ENCODE assay signal across 18 cellular contexts in genomic region chr1:153768316-153769126, GRCh38. TPM values are rescaled to one million over a fixed set of nuclear protein-coding genes. Genes with fewer than 3 reads are reported as not detected.
DNase-seq lines count a peak whose midpoint lies in the region; ATAC-seq, FAIRE-seq and TF ChIP-seq lines count a peak whose summit lies in the region.
"Had no signal": no experiment of that assay in that cellular context is flagged by ENCODE, and none has a peak within 500 bp of the region (broad histone marks: within the 10 kb centered on the region; RNA-seq: fewer than 3 reads in every experiment).

No MANE protein-coding gene starts in this region.

- intact Hi-C loops in HepG2 (cut with micrococcal nuclease; ENCODE audit: unreplicated experiment) = loop anchor here (1.0 to 2.0 kb wide), 2 partner anchors 92 to 196 kb away; no protein-coding TSS in a partner anchor

- no peaks in the 10 kb centered on the region for H3K9me3 ChIP-seq in HepG2 (ENCODE audit: low read length)
- no peaks in the 10 kb centered on the region for H3K9me3 ChIP-seq in CD8-positive, alpha-beta memory T cell (ENCODE audit: low read length)

- H3K9ac ChIP-seq in HepG2 (ENCODE audit: insufficient read depth, low read depth, low read length) = peak overlapping the region; percentile 46
- H3K9ac ChIP-seq: GM23248 had no signal

- no peak for TF ChIP-seq CTCF in C4-2B (conservative IDR thresholded peaks at IDR 0.05)
- TF ChIP-seq CTCF in LNCaP clone FGC (IDR thresholded peaks at IDR 0.05; ENCODE audit: control insufficient read depth, extremely low read depth, insufficient read depth) = no peak
- no peak for TF ChIP-seq CTCF in HepG2 (CRISPR knock-in tag; IDR thresholded peaks at IDR 0.05)
- no peak for TF ChIP-seq CTCF in progenitor cell of endocrine pancreas (IDR thresholded peaks at IDR 0.05; ENCODE audit: unreplicated experiment)

- H3K27ac Mint-ChIP-seq in progenitor cell of endocrine pancreas = peak overlapping the region; percentile 95
- peak overlapping the region in 2 of 8 donors; percentile 63 to 83 for H3K27ac Mint-ChIP-seq in CD8-positive, alpha-beta memory T cell
- H3K27ac Mint-ChIP-seq: activated naive CD4-positive, alpha-beta T cell treated with anti-CD3 and anti-CD28 coated beads, Interleukin-2, amount 50 U/mL, for 24 hours; T-helper 1 cell treated with Interleukin-12 subunit alpha and Interleukin-12 subunit beta and Interleukin-4 antibody, amounts not matched to agents 30 μg/mL and 1 μg/mL, for 36 hours had no signal

- H3K4me2 ChIP-seq in HepG2 (ENCODE audit: low read depth, low read length) = peak overlapping the region; percentile 64

- H3K4me3 ChIP-seq in LNCaP clone FGC (ENCODE audit: low read depth, low read length) (no peak overlapping the region), HepG2 (replicated peaks in 1 of 3; ENCODE audit: insufficient read depth in 1 of 3, low read depth in 2 of 3, low read length in 3 of 3) (peak overlapping the region in 2 of 3 experiments; percentile 13 to 27; a peak in 3 of 6 replicates)
- H3K4me3 ChIP-seq in CD8-positive, alpha-beta memory T cell (ENCODE audit: low read length) = no peak overlapping the region
- H3K4me3 ChIP-seq: GM23248 had no signal

- no peaks in the 10 kb centered on the region for H4K20me1 ChIP-seq in HepG2 (ENCODE audit: insufficient read depth, low read length)

- peak overlapping the region; percentile 29 for H3K4me3 Mint-ChIP-seq in progenitor cell of endocrine pancreas (ENCODE audit: low read depth)
- no peak overlapping the region for H3K4me3 Mint-ChIP-seq in CD8-positive, alpha-beta memory T cell
- H3K4me3 Mint-ChIP-seq: activated naive CD4-positive, alpha-beta T cell treated with anti-CD3 and anti-CD28 coated beads, Interleukin-2, amount 50 U/mL, for 24 hours; natural killer cell treated with Interleukin-12 subunit alpha and Interleukin-12 subunit beta and Interleukin-15 and Interleukin-18, amount 100 ng/mL, for 72 hours; T-helper 1 cell treated with Interleukin-12 subunit alpha and Interleukin-12 subunit beta and Interleukin-4 antibody, amounts not matched to agents 30 μg/mL and 1 μg/mL, for 36 hours had no signal

- H3K27ac ChIP-seq in C4-2B (peak overlapping the region; percentile 63), HepG2 (ENCODE audit: extremely low read length, insufficient read depth, low read length) (peak overlapping the region; percentile 82)
- H3K27ac ChIP-seq in CD8-positive, alpha-beta memory T cell (ENCODE audit: low read depth, low read length) = no peak overlapping the region
- H3K27ac ChIP-seq: GM23248, WERI-Rb-1 had no signal

- H3K36me3 Mint-ChIP-seq in progenitor cell of endocrine pancreas (ENCODE audit: insufficient read depth) = peaks cover 27% of the 10 kb centered on the region
- peaks cover 0 to 80% (median 10%) of the 10 kb centered on the region in 3 donors for H3K36me3 Mint-ChIP-seq in CD8-positive, alpha-beta memory T cell

- in situ Hi-C loops in HepG2 (cut with HindIII; ENCODE audit: extremely low pct_ligation_motif_present, low pct_unique_long_range_greater_than_20kb) = no loop called here

- DNase-seq in LNCaP clone FGC (ENCODE audit: low read depth) (peak; percentile 68), HepG2 (ENCODE audit: low spot score) (peak; percentile 87), progenitor cell of endocrine pancreas (ENCODE audit: low spot score, unreplicated experiment) (no peak), DMS 273 (lab: John Stamatoyannopoulos, UW; ENCODE audit: unreplicated experiment) (no peak)
- DNase-seq in CD8-positive, alpha-beta memory T cell = no peak
- DNase-seq: activated CD4-positive, alpha-beta T cell treated with anti-CD3 and anti-CD28 coated beads, Interleukin-2, amount 50 U/mL, for 48 hours; GM23248; mesendoderm; NCI-H1105; NCI-H526 treated with DMSO at 0.1 percent for 48 hours; SHP77 treated with DMSO at 0.1 percent for 48 hours; WERI-Rb-1 had no signal

- TSS peak; percentile 72 for BruUV-seq in HepG2 (replicated peaks; lab: Mats Ljungman, UMichigan)

- H3K27me3 Mint-ChIP-seq in progenitor cell of endocrine pancreas = no peaks in the 10 kb centered on the region
- no peaks in the 10 kb centered on the region for H3K27me3 Mint-ChIP-seq in CD8-positive, alpha-beta memory T cell
- H3K27me3 Mint-ChIP-seq: activated naive CD4-positive, alpha-beta T cell treated with anti-CD3 and anti-CD28 coated beads, Interleukin-2, amount 50 U/mL, for 24 hours; natural killer cell treated with Interleukin-12 subunit alpha and Interleukin-12 subunit beta and Interleukin-15 and Interleukin-18, amount 100 ng/mL, for 72 hours had no signal

- no peak overlapping the region for H2AFZ ChIP-seq in HepG2 (ENCODE audit: low read length)
- H2AFZ ChIP-seq: GM23248 had no signal

- peaks cover 8 to 40% of the 10 kb centered on the region in 2 experiments for H3K36me3 ChIP-seq in HepG2 (replicated peaks in 1 of 2; ENCODE audit: control insufficient read depth in 1 of 2, insufficient read depth in 2 of 2, low read length in 2 of 2)
- peaks cover 26% of the 10 kb centered on the region for H3K36me3 ChIP-seq in CD8-positive, alpha-beta memory T cell (ENCODE audit: insufficient read depth, low read length)

- POLR2A ChIA-PET in HepG2 (lab: Yijun Ruan, JAX) = interaction anchor here (0.9 to 3.8 kb wide), 21 partner anchors 9 to 262 kb away, joined by 3 to 27 read pairs (median 4); partner anchors contain the start of genes CHTOP, CREB3L4, INTS3 and JTB
- POLR2A ChIA-PET in CD8-positive, alpha-beta memory T cell (lab: Charles Lee) = no interaction called here

- peaks cover 54% of the 10 kb centered on the region for H3K4me1 ChIP-seq in HepG2 (ENCODE audit: insufficient read depth, low read length)
- no peaks in the 10 kb centered on the region for H3K4me1 ChIP-seq in CD8-positive, alpha-beta memory T cell (ENCODE audit: insufficient read depth, low read length)

- TF ChIP-seq POLR2A in HepG2 (IDR thresholded peaks at IDR 0.05; ENCODE audit: insufficient read depth in 1 of 2, low read depth in 2 of 2, low read length in 2 of 2) = peak in 1 of 2 experiments; percentile 35; a peak in 1 of 4 replicates

- TF ChIP-seq RAD21 in HepG2 (CRISPR knock-in tag; IDR thresholded peaks at IDR 0.05) = no peak

- TF ChIP-seq EP300 in HepG2 (IDR thresholded peaks at IDR 0.05; ENCODE audit: low read depth in 2 of 2, low read length in 2 of 2) = peak in 1 of 2 experiments; percentile 71; a peak in 2 of 4 replicates
- 0 out of 2 replicates have a peak, but pooled peaks have one; percentile 13 for TF ChIP-seq EP300 in HepG2 (CRISPR knock-in tag; IDR thresholded peaks at IDR 0.05; ENCODE audit: borderline replicate concordance)

- peaks cover 26% of the 10 kb centered on the region for H3K4me1 Mint-ChIP-seq in progenitor cell of endocrine pancreas (ENCODE audit: low read depth)
- H3K4me1 Mint-ChIP-seq in CD8-positive, alpha-beta memory T cell = peaks cover 2 to 3% (median 3%) of the 10 kb centered on the region in 3 donors
- H3K4me1 Mint-ChIP-seq: activated naive CD4-positive, alpha-beta T cell treated with anti-CD3 and anti-CD28 coated beads, Interleukin-2, amount 50 U/mL, for 24 hours had no signal

- WGBS in HepG2 (ENCODE audit: low lambda C conversion rate) = 0% methylated on average over 2 of the region's 4 CpGs

- ATAC-seq in HepG2 = peak; percentile 89
- ATAC-seq in GM19467 (IDR thresholded peaks at IDR 0.05; ENCODE audit: unreplicated experiment) = no peak
- no peak for ATAC-seq in HG03097 (IDR thresholded peaks at IDR 0.05; ENCODE audit: low FRiP score, unreplicated experiment)
- ATAC-seq: natural killer cell treated with Interleukin-12 subunit alpha and Interleukin-12 subunit beta and Interleukin-15 and Interleukin-18, amount 100 ng/mL, for 72 hours had no signal

- FAIRE-seq in HepG2 (lab: Jason Lieb, UNC) = peak; percentile 99

- CTCF ChIA-PET in HepG2 (lab: Yijun Ruan, JAX; ENCODE audit: low intra/inter-chr PET ratio, low total read pairs) = no interaction called here
- CTCF ChIA-PET in CD8-positive, alpha-beta memory T cell (lab: Charles Lee) = no interaction called here

- H3K27me3 ChIP-seq in HepG2 (ENCODE audit: control insufficient read depth in 1 of 2, insufficient read depth in 2 of 2, low read length in 2 of 2) = no peaks in the 10 kb centered on the region
- H3K27me3 ChIP-seq in CD8-positive, alpha-beta memory T cell (ENCODE audit: insufficient read depth, low read length, poor library complexity, severe bottlenecking) = no peaks in the 10 kb centered on the region

- no peaks in the 10 kb centered on the region for H3K79me2 ChIP-seq in HepG2 (ENCODE audit: insufficient read depth, low read length)

- H3K9me3 Mint-ChIP-seq in progenitor cell of endocrine pancreas (ENCODE audit: low read depth) = no peaks in the 10 kb centered on the region
- H3K9me3 Mint-ChIP-seq in CD8-positive, alpha-beta memory T cell = no peaks in the 10 kb centered on the region
- H3K9me3 Mint-ChIP-seq: activated naive CD4-positive, alpha-beta T cell treated with anti-CD3 and anti-CD28 coated beads, Interleukin-2, amount 50 U/mL, for 24 hours; natural killer cell treated with Interleukin-12 subunit alpha and Interleukin-12 subunit beta and Interleukin-15 and Interleukin-18, amount 100 ng/mL, for 72 hours; T-helper 1 cell treated with Interleukin-12 subunit alpha and Interleukin-12 subunit beta and Interleukin-4 antibody, amounts not matched to agents 30 μg/mL and 1 μg/mL, for 36 hours had no signal

RNA-seq across cellular contexts. Expression of gene SLC27A3, which starts 6.7 kb away (rescaled TPM):
- total RNA-seq in HepG2 (2016; rRNA removed; fragmentation: Illumina TruSeq; extraction: Trizol) (1.3 and 4.3 TPM in 2 replicates), progenitor cell of endocrine pancreas (29.5 and 36.6 TPM in 2 replicates)
- total RNA-seq in HepG2 (2016; cell fraction: cytosol; rRNA removed; fragmentation: Illumina TruSeq; extraction: Trizol; ENCODE audit: low read depth) = 0.88 and 1.3 TPM in 2 replicates
- total RNA-seq in HepG2 (2016; cell fraction: insoluble cytoplasmic fraction; rRNA removed; fragmentation: Illumina TruSeq; extraction: Trizol) = 1.2 and 3.2 TPM in 2 replicates
- 0.86 and 1.1 TPM in 2 replicates for total RNA-seq in HepG2 (2016; cell fraction: membrane; rRNA removed; fragmentation: Illumina TruSeq; extraction: Trizol)
- 3.7 and 6.2 TPM in 2 replicates for total RNA-seq in HepG2 (2016; cell fraction: nucleus; rRNA removed; fragmentation: Illumina TruSeq; extraction: Trizol)
- 5.2 and 10.3 TPM in 2 replicates for polyA plus RNA-seq in HepG2 (2011; rRNA removed)
- 4.1 and 5.0 TPM in 2 replicates for polyA plus RNA-seq in HepG2 (2011; cell fraction: cytosol; rRNA removed)
- polyA plus RNA-seq in HepG2 (2011; cell fraction: nucleus; rRNA removed) = 17.3 and 21.3 TPM in 2 replicates
- 4.4 and 4.5 TPM in 2 replicates for polyA plus RNA-seq in HepG2 (2012)
- 1.1 and 1.5 TPM in 2 replicates for polyA plus RNA-seq in HepG2 (2016; cell fraction: cytosol; fragmentation: Illumina TruSeq; extraction: Trizol; ENCODE audit: low read depth)
- 1.5 and 2.9 TPM in 2 replicates for polyA plus RNA-seq in HepG2 (2016; cell fraction: insoluble cytoplasmic fraction; fragmentation: Illumina TruSeq; extraction: Trizol; ENCODE audit: low read depth)
- polyA plus RNA-seq in HepG2 (2016; cell fraction: membrane; fragmentation: Illumina TruSeq; extraction: Trizol; ENCODE audit: low read depth) = 1.1 and 1.2 TPM in 2 replicates
- polyA plus RNA-seq in HepG2 (2016; cell fraction: nucleus; fragmentation: Illumina TruSeq; extraction: Trizol; ENCODE audit: insufficient read depth, low read depth) = 17.9 and 19.1 TPM in 2 replicates
- polyA minus RNA-seq in HepG2 (2011; rRNA and poly(A)+ RNA removed; ENCODE audit: low replicate concordance) = 8.8 and 82.9 TPM in 2 replicates
- 3.7 and 4.7 TPM in 2 replicates for polyA minus RNA-seq in HepG2 (2011; cell fraction: cytosol; rRNA and poly(A)+ RNA removed)
- polyA minus RNA-seq in HepG2 (2011; cell fraction: nucleus; rRNA and poly(A)+ RNA removed) = 3.1 TPM in 2 replicates
- 10 to 100 TPM in 1 of 2 experiments, 1 to 10 TPM in 1; 9.9 to 11.3 TPM for total RNA-seq in CD8-positive, alpha-beta memory T cell
- 29.3 TPM for polyA plus RNA-seq in CD8-positive, alpha-beta memory T cell

RNA-seq across cellular contexts. Expression of gene INTS3, which starts 40.7 kb away (rescaled TPM):
- total RNA-seq in HepG2 (2016; rRNA removed; fragmentation: Illumina TruSeq; extraction: Trizol) (14.7 and 17.2 TPM in 2 replicates), progenitor cell of endocrine pancreas (145 and 152 TPM in 2 replicates)
- total RNA-seq in HepG2 (2016; cell fraction: cytosol; rRNA removed; fragmentation: Illumina TruSeq; extraction: Trizol; ENCODE audit: low read depth) = 6.7 TPM in 2 replicates
- 12.6 and 16.4 TPM in 2 replicates for total RNA-seq in HepG2 (2016; cell fraction: insoluble cytoplasmic fraction; rRNA removed; fragmentation: Illumina TruSeq; extraction: Trizol)
- 7.1 and 7.2 TPM in 2 replicates for total RNA-seq in HepG2 (2016; cell fraction: membrane; rRNA removed; fragmentation: Illumina TruSeq; extraction: Trizol)
- 23.2 and 23.6 TPM in 2 replicates for total RNA-seq in HepG2 (2016; cell fraction: nucleus; rRNA removed; fragmentation: Illumina TruSeq; extraction: Trizol)
- polyA plus RNA-seq in HepG2 (2011; rRNA removed) = 27.2 and 28.2 TPM in 2 replicates
- 8.2 TPM in 2 replicates for polyA plus RNA-seq in HepG2 (2011; cell fraction: cytosol; rRNA removed)
- polyA plus RNA-seq in HepG2 (2011; cell fraction: nucleus; rRNA removed) = 142 and 147 TPM in 2 replicates
- 16.7 and 18.0 TPM in 2 replicates for polyA plus RNA-seq in HepG2 (2012)
- 1.3 and 1.4 TPM in 2 replicates for polyA plus RNA-seq in HepG2 (2016; cell fraction: cytosol; fragmentation: Illumina TruSeq; extraction: Trizol; ENCODE audit: low read depth)
- polyA plus RNA-seq in HepG2 (2016; cell fraction: insoluble cytoplasmic fraction; fragmentation: Illumina TruSeq; extraction: Trizol; ENCODE audit: low read depth) = 12.9 and 15.4 TPM in 2 replicates
- 2.8 and 3.9 TPM in 2 replicates for polyA plus RNA-seq in HepG2 (2016; cell fraction: membrane; fragmentation: Illumina TruSeq; extraction: Trizol; ENCODE audit: low read depth)
- polyA plus RNA-seq in HepG2 (2016; cell fraction: nucleus; fragmentation: Illumina TruSeq; extraction: Trizol; ENCODE audit: insufficient read depth, low read depth) = 58.6 and 63.7 TPM in 2 replicates
- polyA minus RNA-seq in HepG2 (2011; rRNA and poly(A)+ RNA removed; ENCODE audit: low replicate concordance) = 33.3 and 85.9 TPM in 2 replicates
- 9.0 and 10.7 TPM in 2 replicates for polyA minus RNA-seq in HepG2 (2011; cell fraction: cytosol; rRNA and poly(A)+ RNA removed)
- polyA minus RNA-seq in HepG2 (2011; cell fraction: nucleus; rRNA and poly(A)+ RNA removed) = 39.5 and 49.7 TPM in 2 replicates
- total RNA-seq in CD8-positive, alpha-beta memory T cell = 10 to 100 TPM; 58.2 to 61.1 TPM
- 11.9 TPM for polyA plus RNA-seq in CD8-positive, alpha-beta memory T cell

Comparison
In these comparisons a context has a peak if more than half of its experiments do, and no peak if none do; other contexts are left out.
1. DNase-seq: peak in LNCaP clone FGC (single experiment) and HepG2 (single experiment); none in progenitor cell of endocrine pancreas (single experiment), DMS 273 (single experiment) and CD8-positive, alpha-beta memory T cell (0 of 5).
2. H3K4me3 ChIP-seq: peak in HepG2 (2 of 3); none in LNCaP clone FGC (single experiment) and CD8-positive, alpha-beta memory T cell (single experiment).